In the genomic region with DNA sequence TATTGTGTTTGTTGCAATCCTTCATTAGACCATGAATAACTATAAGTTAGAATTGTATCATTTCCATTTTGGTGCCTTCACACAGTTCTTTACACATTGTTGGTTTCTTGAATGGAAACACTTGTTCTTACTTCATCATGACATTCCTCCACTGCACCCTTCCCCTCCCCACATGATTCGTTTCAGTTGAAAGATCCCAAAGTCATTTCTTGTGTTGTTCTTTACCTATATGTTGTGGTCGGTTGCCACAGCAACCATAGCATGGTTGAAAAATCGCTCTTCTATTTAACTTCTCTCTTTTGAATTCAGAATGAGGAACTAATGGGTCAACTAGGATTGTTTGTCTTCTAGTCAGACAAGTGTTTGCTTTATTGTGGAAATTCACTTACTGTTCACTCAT, we compare ENCODE assay signal across 1 cellular context.
TF ChIP-seq lines count a peak whose summit lies in the region.

No MANE protein-coding gene starts in this region.

TF ChIP-seq in GM23338, 12 proteins besides CTCF, POLR2A, EP300 and RAD21 (continued from another document):
- no peak for TF ChIP-seq ZNF331 (CRISPR knock-in tag; IDR thresholded peaks at IDR 0.05; ENCODE audit: low read depth)
- TF ChIP-seq NANOG (IDR thresholded peaks at IDR 0.05; ENCODE audit: borderline replicate concordance): no peak
- no peak for TF ChIP-seq EZH2 (IDR thresholded peaks at IDR 0.05; ENCODE audit: low read depth, unreplicated experiment)
- TF ChIP-seq POLR2AphosphoS5 (IDR thresholded peaks at IDR 0.05; ENCODE audit: low read depth): no peak
- TF ChIP-seq CREB1 (CRISPR knock-in tag; IDR thresholded peaks at IDR 0.05; ENCODE audit: low read depth): no peak
- TF ChIP-seq, protein P1, sequence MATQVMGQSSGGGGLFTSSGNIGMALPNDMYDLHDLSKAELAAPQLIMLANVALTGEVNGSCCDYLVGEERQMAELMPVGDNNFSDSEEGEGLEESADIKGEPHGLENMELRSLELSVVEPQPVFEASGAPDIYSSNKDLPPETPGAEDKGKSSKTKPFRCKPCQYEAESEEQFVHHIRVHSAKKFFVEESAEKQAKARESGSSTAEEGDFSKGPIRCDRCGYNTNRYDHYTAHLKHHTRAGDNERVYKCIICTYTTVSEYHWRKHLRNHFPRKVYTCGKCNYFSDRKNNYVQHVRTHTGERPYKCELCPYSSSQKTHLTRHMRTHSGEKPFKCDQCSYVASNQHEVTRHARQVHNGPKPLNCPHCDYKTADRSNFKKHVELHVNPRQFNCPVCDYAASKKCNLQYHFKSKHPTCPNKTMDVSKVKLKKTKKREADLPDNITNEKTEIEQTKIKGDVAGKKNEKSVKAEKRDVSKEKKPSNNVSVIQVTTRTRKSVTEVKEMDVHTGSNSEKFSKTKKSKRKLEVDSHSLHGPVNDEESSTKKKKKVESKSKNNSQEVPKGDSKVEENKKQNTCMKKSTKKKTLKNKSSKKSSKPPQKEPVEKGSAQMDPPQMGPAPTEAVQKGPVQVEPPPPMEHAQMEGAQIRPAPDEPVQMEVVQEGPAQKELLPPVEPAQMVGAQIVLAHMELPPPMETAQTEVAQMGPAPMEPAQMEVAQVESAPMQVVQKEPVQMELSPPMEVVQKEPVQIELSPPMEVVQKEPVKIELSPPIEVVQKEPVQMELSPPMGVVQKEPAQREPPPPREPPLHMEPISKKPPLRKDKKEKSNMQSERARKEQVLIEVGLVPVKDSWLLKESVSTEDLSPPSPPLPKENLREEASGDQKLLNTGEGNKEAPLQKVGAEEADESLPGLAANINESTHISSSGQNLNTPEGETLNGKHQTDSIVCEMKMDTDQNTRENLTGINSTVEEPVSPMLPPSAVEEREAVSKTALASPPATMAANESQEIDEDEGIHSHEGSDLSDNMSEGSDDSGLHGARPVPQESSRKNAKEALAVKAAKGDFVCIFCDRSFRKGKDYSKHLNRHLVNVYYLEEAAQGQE (IDR thresholded peaks at IDR 0.05; ENCODE audit: unreplicated experiment): no peak
- no peak for TF ChIP-seq ZNF114 (CRISPR knock-in tag; IDR thresholded peaks at IDR 0.05)
